In genomic region chr9:126614455-126615248, GRCh38 we compare ENCODE assay signal across 8 cellular contexts. TPM values are rescaled to one million over a fixed set of nuclear protein-coding genes. Genes with fewer than 3 reads are reported as not detected.
DNase-seq lines count a peak whose midpoint lies in the region; ATAC-seq lines count a peak whose summit lies in the region.

No MANE protein-coding gene starts in this region.

- DNase-seq in activated CD4-positive, alpha-beta T cell treated with anti-CD3 and anti-CD28 coated beads for 36 hours: no peak
- DNase-seq in activated CD4-positive, alpha-beta T cell treated with anti-CD3 and anti-CD28 coated beads, Interleukin-2, amount 50 U/mL, for 4 hours: no peak
- DNase-seq in T-helper 17 cell (no peak), UCSD-AML1 (lab: John Stamatoyannopoulos, UW; ENCODE audit: unreplicated experiment) (no peak), OCI-M2 (lab: John Stamatoyannopoulos, UW; ENCODE audit: unreplicated experiment) (no peak)

- POLR2A ChIA-PET in activated CD4-positive, alpha-beta T cell treated with anti-CD3 and anti-CD28 coated beads for 36 hours (lab: Charles Lee): no interaction called here

- no peaks in the 10 kb centered on the region for H3K9me3 ChIP-seq in T-helper 17 cell (ENCODE audit: control insufficient read depth, low read length, poor library complexity, severe bottlenecking)

- no peak overlapping the region for H3K27ac Mint-ChIP-seq in activated CD4-positive, alpha-beta T cell treated with anti-CD3 and anti-CD28 coated beads for 36 hours
- H3K27ac Mint-ChIP-seq in T-helper 17 cell: peak overlapping the region; percentile 11

- CTCF ChIA-PET in activated CD4-positive, alpha-beta T cell treated with anti-CD3 and anti-CD28 coated beads for 36 hours (lab: Charles Lee): interaction anchor here (1.2 to 1.4 kb wide), 2 partner anchors 76 to 88 kb away, joined by 3 read pairs; no protein-coding TSS in a partner anchor

- H3K4me3 Mint-ChIP-seq in activated CD4-positive, alpha-beta T cell treated with anti-CD3 and anti-CD28 coated beads for 36 hours: peak overlapping the region; percentile 40
- H3K4me3 Mint-ChIP-seq in T-helper 17 cell: peak overlapping the region; percentile 81

- H3K4me3 ChIP-seq in iPS-11a (ENCODE audit: low read depth, low read length) (peak overlapping the region; percentile 8), skin epidermis (peak overlapping the region; percentile 13 to 46 (median 25))

- H3K4me1 Mint-ChIP-seq in activated CD4-positive, alpha-beta T cell treated with anti-CD3 and anti-CD28 coated beads for 36 hours: peaks cover 23% of the 10 kb centered on the region
- H3K4me1 Mint-ChIP-seq in T-helper 17 cell: peaks cover 25% of the 10 kb centered on the region

- H3K27ac ChIP-seq in skin epidermis: peak overlapping the region in 4 of 21 experiments; percentile 37 to 80 (median 55)

- intact Hi-C loops in activated CD4-positive, alpha-beta T cell treated with anti-CD3 and anti-CD28 coated beads for 36 hours (cut with DNase I, micrococcal nuclease): loop anchor here in 1 of 2 experiments (5.0 kb wide), 1 partner anchor 168 kb away; no protein-coding TSS in a partner anchor

- no peaks in the 10 kb centered on the region for H3K9me3 Mint-ChIP-seq in activated CD4-positive, alpha-beta T cell treated with anti-CD3 and anti-CD28 coated beads for 36 hours (ENCODE audit: low read depth)

- H3K27me3 Mint-ChIP-seq in activated CD4-positive, alpha-beta T cell treated with anti-CD3 and anti-CD28 coated beads for 36 hours: peaks cover 67% of the 10 kb centered on the region
- H3K27me3 Mint-ChIP-seq in T-helper 17 cell: peaks cover 63% of the 10 kb centered on the region

- no peak for ATAC-seq in activated CD4-positive, alpha-beta T cell treated with anti-CD3 and anti-CD28 coated beads for 36 hours
- ATAC-seq in T-helper 17 cell (no peak), HG02759 (IDR thresholded peaks at IDR 0.05; ENCODE audit: unreplicated experiment) (no peak)

- H3K36me3 Mint-ChIP-seq in activated CD4-positive, alpha-beta T cell treated with anti-CD3 and anti-CD28 coated beads for 36 hours (ENCODE audit: low read depth): no peaks in the 10 kb centered on the region
- peaks cover 3% of the 10 kb centered on the region for H3K36me3 Mint-ChIP-seq in T-helper 17 cell (ENCODE audit: low read depth)

RNA-seq across cellular contexts. Expression of gene LMX1B, which starts 0.9 kb away (rescaled TPM):
- total RNA-seq in activated CD4-positive, alpha-beta T cell treated with anti-CD3 and anti-CD28 coated beads for 36 hours: not detected
- not detected for total RNA-seq in T-helper 17 cell
